In the genomic region with DNA sequence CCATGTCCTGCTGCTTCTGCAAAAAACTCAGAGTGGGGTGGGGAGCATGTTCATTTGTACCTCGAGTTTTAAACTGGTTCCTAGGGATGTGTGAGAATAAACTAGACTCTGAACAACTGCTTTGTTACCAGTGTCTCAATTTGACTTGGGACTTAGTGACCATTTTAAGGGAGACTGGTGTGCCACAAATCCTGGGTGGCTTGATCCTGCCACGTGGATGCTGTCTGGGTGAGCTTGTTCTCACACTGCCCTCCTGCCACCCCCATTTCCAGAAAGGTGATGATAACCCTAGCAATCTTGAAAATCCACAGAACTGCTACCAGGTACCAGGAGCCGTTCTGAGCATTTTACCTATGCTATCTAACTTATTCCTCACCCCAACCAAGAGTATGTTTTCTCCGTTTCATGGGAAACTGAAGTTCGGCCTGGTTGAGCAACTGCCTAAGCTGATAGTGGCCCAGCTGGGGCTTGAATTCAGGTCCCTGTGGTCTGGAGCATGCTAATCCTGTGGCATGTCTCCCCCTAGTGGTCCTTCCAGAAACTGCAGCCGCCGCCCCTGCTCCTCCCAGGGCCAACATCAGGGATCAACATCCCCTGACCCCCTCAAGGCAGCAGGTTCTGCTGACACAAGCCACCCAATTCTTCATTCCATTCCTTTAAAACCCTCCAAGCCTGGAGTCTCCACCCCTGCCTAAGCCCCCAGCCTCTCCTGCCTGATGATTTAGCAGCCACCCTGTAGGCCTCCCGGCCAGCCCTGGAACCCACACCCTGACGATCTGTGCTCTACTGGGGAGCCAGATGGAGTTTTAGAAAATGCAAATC, we compare ENCODE assay signal across 8 cellular contexts. TPM values are rescaled to one million over a fixed set of nuclear protein-coding genes. Genes with fewer than 3 reads are reported as not detected.
A peak's percentile ranks its signal among the peaks of the same experiment; 100 is the strongest.
DNase-seq lines count a peak whose midpoint lies in the region; ATAC-seq and TF ChIP-seq lines count a peak whose summit lies in the region.

No MANE protein-coding gene starts in this region.

- ATAC-seq in GM19023 (IDR thresholded peaks at IDR 0.05; ENCODE audit: unreplicated experiment) = peak; percentile 53
- ATAC-seq in HG03521 (IDR thresholded peaks at IDR 0.05; ENCODE audit: unreplicated experiment) = peak; percentile 37

- TF ChIP-seq CTCF in uterus (IDR thresholded peaks at IDR 0.05) = peak; percentile 71 to 91 (median 82)

- H3K4me1 ChIP-seq in BLaER1 (peaks cover 58% of the 10 kb centered on the region), SJSA1 (replicated peaks) (no peaks in the 10 kb centered on the region), uterus (no peaks in the 10 kb centered on the region)

- H3K27ac ChIP-seq in BLaER1 = no peak overlapping the region; the same call in 1 of the 2 replicates
- H3K27ac ChIP-seq in SJSA1 = no peak overlapping the region
- H3K27ac ChIP-seq in uterus = no peak overlapping the region

- H3K27me3 ChIP-seq in BLaER1 (no peaks in the 10 kb centered on the region), SJSA1 (replicated peaks) (no peaks in the 10 kb centered on the region), uterus (no peaks in the 10 kb centered on the region)

- H3K36me3 ChIP-seq in BLaER1 = no peaks in the 10 kb centered on the region
- no peaks in the 10 kb centered on the region for H3K36me3 ChIP-seq in SJSA1
- H3K36me3 ChIP-seq in uterus = no peaks in the 10 kb centered on the region

- no peak overlapping the region for H3K4me3 ChIP-seq in BLaER1
- H3K4me3 ChIP-seq in SJSA1 = no peak overlapping the region
- H3K4me3 ChIP-seq in uterus = no peak overlapping the region

- no peaks in the 10 kb centered on the region for H4K20me1 ChIP-seq in BLaER1

- H3K9me3 ChIP-seq in BLaER1 (no peaks in the 10 kb centered on the region), SJSA1 (replicated peaks) (no peaks in the 10 kb centered on the region), uterus (no peaks in the 10 kb centered on the region)

- no peak for TF ChIP-seq POLR2A in uterus (IDR thresholded peaks at IDR 0.05)

- 0 out of 2 replicates have a peak overlapping the region, but pooled peaks have one; percentile 16 for H3K4me2 ChIP-seq in BLaER1

- peak; percentile 61 to 86 for DNase-seq in SJSA1 (ENCODE audit: low read depth in 1 of 2, low spot score in 2 of 2)
- peak; percentile 77 for DNase-seq in activated gamma-delta T cell treated with anti-CD3 and anti-CD28 coated beads, Interleukin-2, amount 50 U/mL, for 16 hours (ENCODE audit: low read depth)
- DNase-seq in glomerular visceral epithelial cell (ENCODE audit: extremely low spot score) = peak; percentile 72
- DNase-seq in pons (ENCODE audit: low spot score) = peak; percentile 24
- peak; percentile 56 to 58 for DNase-seq in uterus

- H3K9ac ChIP-seq in BLaER1 = no peak overlapping the region

- intact Hi-C loops in uterus (cut with DNase I; ENCODE audit: low total_unique reads) = loop anchor here (5.0 kb wide), 1 partner anchor 476 kb away; no protein-coding TSS in a partner anchor

RNA-seq across cellular contexts. Expression of a gene that starts 2.8 kb away (rescaled TPM):
- not detected in 2 replicates for total RNA-seq in SJSA1 (2014; rRNA removed; shearing (Covaris generic))
- total RNA-seq in uterus = not detected

RNA-seq across cellular contexts. Expression of a gene that starts 10.3 kb away (rescaled TPM):
- 0.68 TPM in 1 of 2 replicates, not detected in the other for total RNA-seq in SJSA1 (2014; rRNA removed; shearing (Covaris generic))
- total RNA-seq in uterus = not detected

RNA-seq across cellular contexts. Expression of a gene that starts 51.8 kb away (rescaled TPM):
- total RNA-seq in SJSA1 (2014; rRNA removed; shearing (Covaris generic)) = 0.03 TPM in 1 of 2 replicates, not detected in the other
- total RNA-seq in uterus = 1 to 10 TPM in 1 of 4 donors, under 1 TPM in 1, not detected in 2; 0.18 to 1.3 TPM

Comparison
In these comparisons a context has a peak if more than half of its experiments do, and no peak if none do; other contexts are left out.
1. DNase-seq: peak in every context shown above with its lines; median percentile 77 in activated gamma-delta T cell treated with anti-CD3 and anti-CD28 coated beads, Interleukin-2, amount 50 U/mL, for 16 hours; 74 in SJSA1; 72 in glomerular visceral epithelial cell; 57 in uterus; 24 in pons.